ENCODE assay signal across 30 cellular contexts in genomic region chr20:11064946-11065345, GRCh38.
"Had no signal": no experiment of that assay in that cellular context is flagged by ENCODE, and none has a peak within 500 bp of the region (broad histone marks: within the 10 kb centered on the region; RNA-seq: fewer than 3 reads in every experiment).

No MANE protein-coding gene starts in this region.

- ATAC-seq: activated CD4-positive, alpha-beta T cell treated with anti-CD3 and anti-CD28 coated beads for 36 hours; activated CD8-positive, alpha-beta memory T cell treated with anti-CD3 and anti-CD28 coated beads, Interleukin-2, amount 10 ng/mL, durations not matched to agents 7 days and 5 days; activated CD8-positive, alpha-beta T cell treated with anti-CD3 and anti-CD28 coated beads, Interleukin-2, amount 10 ng/mL, durations not matched to agents 7 days and 5 days; activated naive CD8-positive, alpha-beta T cell treated with anti-CD3 and anti-CD28 coated beads, Interleukin-2, amount 50 U/mL, for 24 hours; body of pancreas; esophagus mucosa; T-helper 17 cell had no signal

- H3K9me3 ChIP-seq: adrenal gland, body of pancreas had no signal

- H3K27ac ChIP-seq: adrenal gland, body of pancreas, coronary artery, dorsolateral prefrontal cortex had no signal

- DNase-seq: activated CD4-positive, alpha-beta memory T cell treated with anti-CD3 and anti-CD28 coated beads for 36 hours; activated CD4-positive, alpha-beta T cell treated with anti-CD3 and anti-CD28 coated beads for 36 hours; activated CD4-positive, alpha-beta T cell treated with anti-CD3 and anti-CD28 coated beads, Interleukin-2, amount 10 ng/mL, durations not matched to agents 24 days and 14 days; activated CD4-positive, CD25-positive, alpha-beta regulatory T cell; activated CD4-positive, CD25-positive, alpha-beta regulatory T cell treated with anti-CD3 and anti-CD28 coated beads, Interleukin-2, amount 50 U/mL, for 72 hours; activated CD8-positive, alpha-beta memory T cell treated with anti-CD3 and anti-CD28 coated beads, Interleukin-2, amount 10 ng/mL, durations not matched to agents 7 days and 5 days; activated CD8-positive, alpha-beta memory T cell treated with anti-CD3 and anti-CD28 coated beads, Interleukin-2, amount 50 U/mL, for 4 hours; activated CD8-positive, alpha-beta T cell treated with anti-CD3 and anti-CD28 coated beads, Interleukin-2, amount 10 ng/mL, durations not matched to agents 7 days and 5 days; activated effector memory CD4-positive, alpha-beta T cell treated with anti-CD3 and anti-CD28 coated beads, Interleukin-2, amount 50 U/mL, for 16 hours; activated naive CD4-positive, alpha-beta T cell treated with anti-CD3 and anti-CD28 coated beads for 36 hours; activated naive CD8-positive, alpha-beta T cell treated with anti-CD3 and anti-CD28 coated beads for 36 hours; activated naive CD8-positive, alpha-beta T cell treated with anti-CD3 and anti-CD28 coated beads, Interleukin-2, amount 50 U/mL, for 24 hours; activated T-cell treated with anti-CD3 and anti-CD28 coated beads, Interleukin-2, amount 50 U/mL, for 1 hour; activated T-cell treated with anti-CD3 and anti-CD28 coated beads, Interleukin-2, amount 50 U/mL, for 48 hours; adrenal gland; amygdala; aorta; body of pancreas; central memory CD4-positive, alpha-beta T cell; cerebellar nuclear complex; dorsolateral prefrontal cortex; effector memory CD4-positive, alpha-beta T cell; endodermal cell; foreskin fibroblast; glutamatergic neuron; T-helper 1 cell; T-helper 17 cell; T1000 had no signal

- H3K27me3 ChIP-seq: adrenal gland, body of pancreas, dorsolateral prefrontal cortex had no signal

- H3K4me3 ChIP-seq: adrenal gland, body of pancreas, coronary artery, dorsolateral prefrontal cortex had no signal

- H3K4me1 ChIP-seq: adrenal gland, body of pancreas had no signal

- H3K36me3 ChIP-seq: adrenal gland had no signal
